In genomic region chr11:128830290-128830813, GRCh38 we compare ENCODE assay signal across 10 cellular contexts. TPM values are rescaled to one million over a fixed set of nuclear protein-coding genes. Genes with fewer than 3 reads are reported as not detected.
DNase-seq lines count a peak whose midpoint lies in the region; ATAC-seq, FAIRE-seq and TF ChIP-seq lines count a peak whose summit lies in the region.
"Had no signal": no experiment of that assay in that cellular context is flagged by ENCODE, and none has a peak within 500 bp of the region (broad histone marks: within the 10 kb centered on the region; RNA-seq: fewer than 3 reads in every experiment).

No MANE protein-coding gene starts in this region.

- H4K20me1 ChIP-seq in SK-N-SH (ENCODE audit: insufficient read depth) (no peaks in the 10 kb centered on the region), mammary epithelial cell (ENCODE audit: insufficient read depth, low read length) (no peaks in the 10 kb centered on the region)

- 96% methylated on average over 9 of the region's 9 CpGs for WGBS in SK-N-SH (ENCODE audit: low lambda C conversion rate)
- 76 to 91% (median 83%) methylated on average over 9 of the region's 9 CpGs for WGBS in small intestine, 3 donors
- 84% methylated on average over 8 of the region's 9 CpGs for WGBS in mammary epithelial cell (ENCODE audit: low coverage, missing lambda C conversion rate)

- TF ChIP-seq EP300 in SK-N-SH (IDR thresholded peaks at IDR 0.05; ENCODE audit: borderline replicate concordance in 1 of 2, low read depth in 1 of 2, low read length in 1 of 2), result no peak

- TF ChIP-seq RAD21 in SK-N-SH (IDR thresholded peaks at IDR 0.05; ENCODE audit: low read length), result no peak

- no peaks in the 10 kb centered on the region for H3K27me3 Mint-ChIP-seq in activated T-cell treated with anti-CD3 and anti-CD28 coated beads, Interleukin-2, amount 50 U/mL, for 24 hours

- no peak for ATAC-seq in SK-N-SH treated with all-trans-retinoic acid at 6 μM for 48 hours
- ATAC-seq in HG03064 (IDR thresholded peaks at IDR 0.05; ENCODE audit: low read depth, unreplicated experiment), result peak; percentile 25
- ATAC-seq in HG02970 (IDR thresholded peaks at IDR 0.05; ENCODE audit: low FRiP score, unreplicated experiment), result no peak
- no peak for ATAC-seq in HG02588 (IDR thresholded peaks at IDR 0.05; ENCODE audit: unreplicated experiment)

- no peaks in the 10 kb centered on the region for H3K36me3 Mint-ChIP-seq in activated T-cell treated with anti-CD3 and anti-CD28 coated beads, Interleukin-2, amount 50 U/mL, for 24 hours (ENCODE audit: low read depth)

- POLR2A ChIA-PET in SK-N-SH (lab: Yijun Ruan, JAX), result no interaction called here

- H3K4me1 ChIP-seq in SK-N-SH (ENCODE audit: control insufficient read depth in 1 of 2, insufficient read depth in 2 of 2, low read depth in 1 of 2, low read length in 1 of 2) (peaks cover 0 to 6% of the 10 kb centered on the region in 2 experiments; a peak in 1 of 4 replicates), small intestine (ENCODE audit: control insufficient read depth in 2 of 2, insufficient read depth in 1 of 2, low read depth in 1 of 2, low read length in 1 of 2) (no peaks in the 10 kb centered on the region), mammary epithelial cell (ENCODE audit: insufficient read depth, low read length) (peaks cover 6% of the 10 kb centered on the region)

- peaks cover 21% of the 10 kb centered on the region for H3K4me1 Mint-ChIP-seq in activated T-cell treated with anti-CD3 and anti-CD28 coated beads, Interleukin-2, amount 50 U/mL, for 24 hours (ENCODE audit: low read depth)

- peak overlapping the region; percentile 77; the same call in 1 of the 2 replicates for H2AFZ ChIP-seq in SK-N-SH (ENCODE audit: low read depth)
- H2AFZ ChIP-seq in mammary epithelial cell (ENCODE audit: low read depth, low read length), result no peak overlapping the region

- peak overlapping the region; percentile 55 for H3K4me3 Mint-ChIP-seq in activated T-cell treated with anti-CD3 and anti-CD28 coated beads, Interleukin-2, amount 50 U/mL, for 24 hours

- BruUV-seq in mammary epithelial cell (replicated peaks; lab: Mats Ljungman, UMichigan), result no TSS peak

- intact Hi-C loops in mammary epithelial cell (cut with micrococcal nuclease), result loop anchor here (10.0 kb wide), 2 partner anchors 376 to 986 kb away; no protein-coding TSS in a partner anchor

- H3K36me3 ChIP-seq in SK-N-SH (replicated peaks in 1 of 2; ENCODE audit: control insufficient read depth in 1 of 2, insufficient read depth in 2 of 2, low read length in 1 of 2), result no peaks in the 10 kb centered on the region
- no peaks in the 10 kb centered on the region for H3K36me3 ChIP-seq in small intestine (ENCODE audit: control insufficient read depth in 2 of 2, insufficient read depth in 2 of 2, low read length in 2 of 2)
- H3K36me3 ChIP-seq in mammary epithelial cell (ENCODE audit: insufficient read depth, low read length), result no peaks in the 10 kb centered on the region
- H3K36me3 ChIP-seq: gastroesophageal sphincter had no signal

- in situ Hi-C loops in mammary epithelial cell (cut with MboI; ENCODE audit: low sequenced_read_pairs in 2 of 2), result loop anchor here (10.0 kb wide), 4 partner anchors 536 to 796 kb away; no protein-coding TSS in a partner anchor

- no peaks in the 10 kb centered on the region for H3K9me3 Mint-ChIP-seq in activated T-cell treated with anti-CD3 and anti-CD28 coated beads, Interleukin-2, amount 50 U/mL, for 24 hours

- H3K27me3 ChIP-seq in SK-N-SH (ENCODE audit: insufficient read depth) (no peaks in the 10 kb centered on the region), small intestine (ENCODE audit: control insufficient read depth in 2 of 2, insufficient read depth in 2 of 2, low read length in 2 of 2) (no peaks in the 10 kb centered on the region), mammary epithelial cell (ENCODE audit: insufficient read depth, low read length) (no peaks in the 10 kb centered on the region)

- 0 out of 2 replicates have a peak overlapping the region, but pooled peaks have one; percentile 13 for H3K4me2 ChIP-seq in SK-N-SH
- no peak overlapping the region for H3K4me2 ChIP-seq in mammary epithelial cell (ENCODE audit: insufficient read depth, low read depth, low read length)

- H3K27ac ChIP-seq in SK-N-SH (ENCODE audit: low read depth in 2 of 2, low read length in 1 of 2) (no peak overlapping the region; a peak in 1 of 4 replicates), small intestine (ENCODE audit: low read depth in 1 of 2, low read length in 1 of 2) (peak overlapping the region in 1 of 2 donors; percentile 26), mammary epithelial cell (ENCODE audit: insufficient read depth, low read depth, low read length) (no peak overlapping the region)
- H3K27ac ChIP-seq: 22Rv1, gastroesophageal sphincter had no signal

- dilution Hi-C loops in mammary epithelial cell (cut with HindIII; ENCODE audit: low sequenced_read_pairs), result loop anchor here (10.0 to 25.0 kb wide), 3 partner anchors 196 to 668 kb away; no protein-coding TSS in a partner anchor

- no peak overlapping the region for H3K9ac ChIP-seq in SK-N-SH
- no peak overlapping the region for H3K9ac ChIP-seq in mammary epithelial cell (ENCODE audit: insufficient read depth, low read length)

- peak overlapping the region; percentile 91 for H3K27ac Mint-ChIP-seq in activated T-cell treated with anti-CD3 and anti-CD28 coated beads, Interleukin-2, amount 50 U/mL, for 24 hours

- peaks cover 11% of the 10 kb centered on the region for H3F3A ChIP-seq in SK-N-SH (replicated peaks; ENCODE audit: insufficient read depth)

- TF ChIP-seq CTCF in SK-N-SH (IDR thresholded peaks at IDR 0.05) (no peak), mammary epithelial cell (conservative IDR thresholded peaks at IDR 0.05 in 1 of 2, IDR thresholded peaks at IDR 0.05 in 1 of 2; ENCODE audit: extremely low read depth in 1 of 2, insufficient read depth in 1 of 2, low read depth in 1 of 2, low read length in 2 of 2) (no peak)

- H3K4me3 ChIP-seq in SK-N-SH (ENCODE audit: low read depth in 2 of 2, low read length in 1 of 2) (no peak overlapping the region), small intestine (ENCODE audit: low read depth in 1 of 2, low read length in 2 of 2) (no peak overlapping the region), mammary epithelial cell (replicated peaks in 1 of 3; ENCODE audit: insufficient read depth in 1 of 3, low read depth in 2 of 3, low read length in 3 of 3) (no peak overlapping the region)
- H3K4me3 ChIP-seq: gastroesophageal sphincter had no signal

- DNase-seq in SK-N-SH (no peak), small intestine (peak; percentile 15), mammary epithelial cell (no peak)
- peak; percentile 45 for DNase-seq in activated T-cell treated with anti-CD3 and anti-CD28 coated beads, Interleukin-2, amount 50 U/mL, for 24 hours

- no peaks in the 10 kb centered on the region for H3K9me2 ChIP-seq in SK-N-SH

- no peak for FAIRE-seq in small intestine (lab: Jason Lieb, UNC)

- H3K79me2 ChIP-seq in SK-N-SH (ENCODE audit: insufficient read depth) (no peaks in the 10 kb centered on the region), mammary epithelial cell (ENCODE audit: insufficient read depth, low read length) (no peaks in the 10 kb centered on the region)

- H3K9me3 ChIP-seq in SK-N-SH (no peaks in the 10 kb centered on the region), small intestine (ENCODE audit: control insufficient read depth, low read depth) (no peaks in the 10 kb centered on the region), mammary epithelial cell (replicated peaks; ENCODE audit: insufficient read depth, low read length) (no peaks in the 10 kb centered on the region)
- H3K9me3 ChIP-seq: gastroesophageal sphincter had no signal

- CTCF ChIA-PET in SK-N-SH (lab: Yijun Ruan, JAX) (interaction anchor here (0.5 to 8.6 kb wide), 73 partner anchors 9 to 1840 kb away, joined by 3 to 123 read pairs (median 6); no protein-coding TSS in a partner anchor), mammary epithelial cell (lab: Charles Lee; ENCODE audit: low non-redundant PET) (interaction anchor here (0.6 to 1.1 kb wide), 3 partner anchors 32 to 673 kb away, joined by 3 to 5 read pairs (median 4); no protein-coding TSS in a partner anchor)

TF ChIP-seq in SK-N-SH, 30 proteins besides CTCF, POLR2A, EP300 and RAD21:
- TF ChIP-seq RFX5 (IDR thresholded peaks at IDR 0.05; ENCODE audit: low read length), result no peak

TF ChIP-seq in SK-N-SH treated with all-trans-retinoic acid at 6 μM for 48 hours, 23 proteins besides CTCF, POLR2A, EP300 and RAD21:
- no peak for TF ChIP-seq GLIS3 (CRISPR knock-in tag; IDR thresholded peaks at IDR 0.05)
- no peak for TF ChIP-seq CREB5 (CRISPR knock-in tag; IDR thresholded peaks at IDR 0.05; ENCODE audit: low read depth)
TF ChIP-seq in SK-N-SH treated with all-trans-retinoic acid at 6 μM for 48 hours: peak in this region for 0.

RNA-seq across cellular contexts. Expression of gene KCNJ1, which starts 36.7 kb away (rescaled TPM):
- polyA plus RNA-seq in SK-N-SH (2012; rRNA removed) (0.03 TPM in 1 of 2 replicates, not detected in the other), small intestine (under 1 TPM in 1 of 3 donors, not detected in 2; 0.06 TPM), mammary epithelial cell (0.06 TPM)
- polyA plus RNA-seq in SK-N-SH (2012; cell fraction: cytosol; rRNA removed), result under 0.01 and 0.01 TPM in 2 replicates
- polyA plus RNA-seq in SK-N-SH (2012; cell fraction: nucleus; rRNA removed), result 0.21 TPM in 1 of 2 replicates, not detected in the other
- not detected for total RNA-seq in mammary epithelial cell
- not detected for polyA minus RNA-seq in mammary epithelial cell

Comparison
In these comparisons a context has a peak if more than half of its experiments do, and no peak if none do; other contexts are left out.
1. DNase-seq: peak in activated T-cell treated with anti-CD3 and anti-CD28 coated beads, Interleukin-2, amount 50 U/mL, for 24 hours (single experiment) and small intestine (single experiment); none in SK-N-SH (single experiment) and mammary epithelial cell (single experiment).